ENCODE assay signal across 6 cellular contexts in genomic region chr7:16137944-16138343, GRCh38.
"Had no signal": no experiment of that assay in that cellular context is flagged by ENCODE, and none has a peak within 500 bp of the region (broad histone marks: within the 10 kb centered on the region; RNA-seq: fewer than 3 reads in every experiment).

No MANE protein-coding gene starts in this region.

- H3K4me3 ChIP-seq: K562 had no signal

- H3K27ac ChIP-seq: HL-60 had no signal

- ATAC-seq: HepG2, K562 had no signal

- DNase-seq: IMR-90, KBM-7, KG1 had no signal
